Comparison of ENCODE assay signal across 8 cellular contexts in the genomic region with DNA sequence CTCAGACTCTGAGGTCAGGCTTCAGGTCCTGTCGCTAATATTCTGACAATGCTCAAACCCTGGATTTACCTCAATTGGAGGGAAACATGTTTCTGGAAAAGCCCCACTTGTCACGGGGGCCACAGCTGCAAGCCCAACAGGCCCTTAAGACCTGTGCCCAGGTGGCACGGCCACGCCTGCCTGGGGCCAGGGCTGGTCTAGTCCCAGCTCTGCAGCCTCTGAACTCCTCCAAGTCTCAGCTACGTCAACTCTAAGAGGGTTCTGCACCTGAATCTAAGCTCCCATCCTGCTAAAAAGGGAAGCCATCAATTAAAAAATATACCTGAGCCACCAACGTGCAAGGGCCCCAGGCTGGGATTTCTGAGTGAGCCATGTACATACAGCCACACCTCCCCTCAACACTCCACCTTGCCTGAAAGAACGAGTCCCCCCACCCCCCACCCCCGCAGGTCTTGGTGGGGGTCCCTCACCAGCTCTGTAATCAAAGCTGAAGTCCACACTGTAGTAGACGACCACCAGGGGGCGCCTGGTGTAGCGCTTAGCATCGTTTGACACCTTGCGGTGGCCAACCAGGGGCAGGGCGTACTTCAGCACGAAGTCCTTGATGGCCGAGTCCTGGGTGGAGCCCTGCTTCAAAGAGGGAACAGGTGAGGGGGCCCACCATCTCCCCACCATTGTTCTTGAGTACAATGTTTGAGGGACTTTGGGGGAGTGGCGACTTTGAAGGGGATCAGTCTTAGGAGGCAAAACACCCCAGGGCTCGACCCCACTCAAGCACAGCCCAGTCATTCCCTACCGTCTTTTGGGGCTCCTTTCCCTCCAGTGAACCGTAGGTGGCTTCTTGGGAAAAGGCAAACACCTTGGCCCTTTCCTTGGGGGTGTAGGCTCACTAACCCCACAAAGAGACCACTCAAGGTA. TPM values are rescaled to one million over a fixed set of nuclear protein-coding genes. Genes with fewer than 3 reads are reported as not detected.
DNase-seq lines count a peak whose midpoint lies in the region; ATAC-seq, FAIRE-seq and TF ChIP-seq lines count a peak whose summit lies in the region.

No MANE protein-coding gene starts in this region.

- no CpG with 5 or more reads among the region's 20 CpGs for WGBS in iPS DF 6.9 (ENCODE audit: insufficient coverage, insufficient read length)

- H3K9me3 ChIP-seq in CD8-positive, alpha-beta T cell (ENCODE audit: low read length) = no peaks in the 10 kb centered on the region
- H3K9me3 ChIP-seq in astrocyte (ENCODE audit: insufficient read depth, low read depth, low read length) (no peaks in the 10 kb centered on the region), iPS DF 6.9 (ENCODE audit: control insufficient read depth, insufficient read depth, low read length) (no peaks in the 10 kb centered on the region)

- peaks cover 71% of the 10 kb centered on the region for H3K36me3 Mint-ChIP-seq in CD8-positive, alpha-beta T cell
- H3K36me3 Mint-ChIP-seq in astrocyte (ENCODE audit: low read depth, unreplicated experiment) = peaks cover 22% of the 10 kb centered on the region

- no peak overlapping the region for H3K4me3 ChIP-seq in CD8-positive, alpha-beta T cell (ENCODE audit: low read depth, low read length)
- H3K4me3 ChIP-seq in astrocyte (ENCODE audit: insufficient read depth, low read depth, low read length) (no peak overlapping the region), iPS DF 6.9 (ENCODE audit: low read length) (no peak overlapping the region)

- H3K4me2 ChIP-seq in astrocyte (ENCODE audit: low read length) = no peak overlapping the region

- intact Hi-C loops in CD8-positive, alpha-beta T cell (cut with DNase I, micrococcal nuclease) = loop anchor here (1.0 to 10.0 kb wide), 6 partner anchors 23 to 492 kb away; partner anchors contain the start of genes ZNF746 (in 2 of the 2), ZNF786 (in 2 of the 2), PDIA4 (in 1 of the 2) and ZNF425 (in 1 of the 2)

- H2AFZ ChIP-seq in astrocyte (ENCODE audit: low read depth, low read length) = no peak overlapping the region

- H3K9me3 Mint-ChIP-seq in CD8-positive, alpha-beta T cell = no peaks in the 10 kb centered on the region
- no peaks in the 10 kb centered on the region for H3K9me3 Mint-ChIP-seq in astrocyte (ENCODE audit: unreplicated experiment)

- no peak for FAIRE-seq in astrocyte (lab: Jason Lieb, UNC)

- ATAC-seq in CD8-positive, alpha-beta T cell = peak; percentile 92
- ATAC-seq in GM19467 (IDR thresholded peaks at IDR 0.05; ENCODE audit: unreplicated experiment) (peak; percentile 64), GM18873 (IDR thresholded peaks at IDR 0.05; ENCODE audit: low FRiP score, unreplicated experiment) (no peak)

- H3K27ac ChIP-seq in CD8-positive, alpha-beta T cell (ENCODE audit: low read depth, low read length) = no peak overlapping the region
- H3K27ac ChIP-seq in astrocyte (ENCODE audit: low read depth, low read length) (no peak overlapping the region), iPS DF 6.9 (ENCODE audit: low read length) (no peak overlapping the region)

- no peaks in the 10 kb centered on the region for H3K27me3 ChIP-seq in CD8-positive, alpha-beta T cell (ENCODE audit: insufficient read depth, low read length)
- H3K27me3 ChIP-seq in astrocyte (ENCODE audit: insufficient read depth, low read length) (no peaks in the 10 kb centered on the region), iPS DF 6.9 (ENCODE audit: control insufficient read depth, insufficient read depth, low read length) (no peaks in the 10 kb centered on the region)

- peaks cover 4% of the 10 kb centered on the region for H3K4me1 ChIP-seq in CD8-positive, alpha-beta T cell (ENCODE audit: insufficient read depth, low read length)
- H3K4me1 ChIP-seq in astrocyte (ENCODE audit: insufficient read depth, low read length) (peaks cover 4% of the 10 kb centered on the region), iPS DF 6.9 (ENCODE audit: control insufficient read depth, insufficient read depth, low read length) (no peaks in the 10 kb centered on the region; the same call in 1 of the 2 replicates)

- DNase-seq in CD8-positive, alpha-beta T cell = peak; percentile 61 to 91 (median 83)
- DNase-seq in Kasumi-1 (lab: John Stamatoyannopoulos, UW) (peak; percentile 31 to 34), T-helper 22 cell (ENCODE audit: low read depth) (peak; percentile 59), astrocyte (ENCODE audit: low read depth) (no peak), iPS DF 6.9 (ENCODE audit: low read depth, low spot score) (peak; percentile 74)
- DNase-seq in stimulated activated CD4-positive, alpha-beta T cell treated with anti-CD3 and anti-CD28 coated beads, Interleukin-15, amount 100 ng/mL, for 1 hour (ENCODE audit: low read depth in 1 of 2, low spot score in 1 of 2) = peak; percentile 66 to 72

- TF ChIP-seq CTCF in CD8-positive, alpha-beta T cell (IDR thresholded peaks at IDR 0.05) = peak; percentile 75
- TF ChIP-seq CTCF in astrocyte (IDR thresholded peaks at IDR 0.05; ENCODE audit: insufficient read depth, low read depth, low read length) = peak; percentile 41

- H3K27me3 Mint-ChIP-seq in CD8-positive, alpha-beta T cell (ENCODE audit: low read depth) = no peaks in the 10 kb centered on the region
- no peaks in the 10 kb centered on the region for H3K27me3 Mint-ChIP-seq in astrocyte (ENCODE audit: low read depth, unreplicated experiment)

- no peak overlapping the region for H3K27ac Mint-ChIP-seq in CD8-positive, alpha-beta T cell
- H3K27ac Mint-ChIP-seq in astrocyte (ENCODE audit: unreplicated experiment) = no peak overlapping the region

- H3K4me1 Mint-ChIP-seq in CD8-positive, alpha-beta T cell (ENCODE audit: low read depth) = peaks cover 4% of the 10 kb centered on the region
- no peaks in the 10 kb centered on the region for H3K4me1 Mint-ChIP-seq in astrocyte (ENCODE audit: low read depth, unreplicated experiment)

- H3K36me3 ChIP-seq in CD8-positive, alpha-beta T cell (ENCODE audit: insufficient read depth, low read length) = peaks cover 14% of the 10 kb centered on the region
- H3K36me3 ChIP-seq in astrocyte (ENCODE audit: insufficient read depth, low read length) (peaks cover 34% of the 10 kb centered on the region), iPS DF 6.9 (ENCODE audit: control insufficient read depth, insufficient read depth, low read length) (peaks cover 51% of the 10 kb centered on the region)

- peaks cover 78% of the 10 kb centered on the region for H4K20me1 ChIP-seq in astrocyte (ENCODE audit: insufficient read depth, low read length)

- POLR2A ChIA-PET in CD8-positive, alpha-beta T cell (lab: Charles Lee) = interaction anchor here (0.7 to 1.8 kb wide), 4 partner anchors 18 to 84 kb away, joined by 3 to 9 read pairs (median 6); partner anchors contain the start of gene ZNF786

- H3K4me3 Mint-ChIP-seq in CD8-positive, alpha-beta T cell = no peak overlapping the region
- no peak overlapping the region for H3K4me3 Mint-ChIP-seq in astrocyte (ENCODE audit: unreplicated experiment)

- no peak overlapping the region for H3K9ac ChIP-seq in astrocyte (ENCODE audit: low read length)

- peaks cover 6% of the 10 kb centered on the region for H3K79me2 ChIP-seq in astrocyte (ENCODE audit: insufficient read depth, low read length)

- CTCF ChIA-PET in CD8-positive, alpha-beta T cell (lab: Charles Lee) = interaction anchor here (0.6 to 13.2 kb wide), 26 partner anchors 10 to 141 kb away, joined by 3 to 155 read pairs (median 4); partner anchors contain the start of genes PDIA4, ZNF398 and ZNF786

RNA-seq across cellular contexts. Expression of gene PDIA4, which starts 22.6 kb away (rescaled TPM):
- total RNA-seq in CD8-positive, alpha-beta T cell = 10 to 100 TPM; 12.0 to 14.5 TPM
- total RNA-seq in astrocyte = 266 and 284 TPM in 2 replicates

Comparison
In these comparisons a context has a peak if more than half of its experiments do, and no peak if none do; other contexts are left out.
1. RNA of gene PDIA4, which starts 22.6 kb away (total RNA-seq): 266 to 284 TPM in astrocyte; 12.0 to 14.5 TPM in CD8-positive, alpha-beta T cell; every median in the first group is over 10 times any median in the second.